Comparison of ENCODE assay signal across 15 cellular contexts in genomic region chr1:25698252-25698651, GRCh38.
DNase-seq lines count a peak whose midpoint lies in the region; ATAC-seq lines count a peak whose summit lies in the region.
"Had no signal": no experiment of that assay in that cellular context is flagged by ENCODE, and none has a peak within 500 bp of the region (broad histone marks: within the 10 kb centered on the region; RNA-seq: fewer than 3 reads in every experiment).

No MANE protein-coding gene starts in this region.

- H3K9ac ChIP-seq in stomach smooth muscle (ENCODE audit: low read length in 2 of 2): no peak overlapping the region

- peaks cover 2% of the 10 kb centered on the region for H3K36me3 Mint-ChIP-seq in activated naive CD4-positive, alpha-beta T cell treated with anti-CD3 and anti-CD28 coated beads, Interleukin-2, amount 50 U/mL, for 24 hours
- no peaks in the 10 kb centered on the region for H3K36me3 Mint-ChIP-seq in activated naive CD8-positive, alpha-beta T cell treated with anti-CD3 and anti-CD28 coated beads, Interleukin-2, amount 50 U/mL, for 24 hours (ENCODE audit: low read depth)
- H3K36me3 Mint-ChIP-seq: naive B cell had no signal

- no peaks in the 10 kb centered on the region for H3K36me3 ChIP-seq in stomach smooth muscle (ENCODE audit: control insufficient read depth in 2 of 2, insufficient read depth in 2 of 2, low read length in 2 of 2)
- H3K36me3 ChIP-seq: right atrium auricular region had no signal

- H3K9me3 ChIP-seq in stomach smooth muscle (ENCODE audit: control insufficient read depth in 2 of 2, low read length in 2 of 2): no peaks in the 10 kb centered on the region
- H3K9me3 ChIP-seq: right atrium auricular region had no signal

- no peak overlapping the region for H3K4me3 ChIP-seq in stomach smooth muscle (ENCODE audit: low read length in 2 of 2)
- H3K4me3 ChIP-seq: right atrium auricular region had no signal

- peaks cover 75% of the 10 kb centered on the region for H3K4me1 ChIP-seq in stomach smooth muscle (ENCODE audit: control insufficient read depth, insufficient read depth, low read length)

- peak overlapping the region; percentile 64 for H3K27ac Mint-ChIP-seq in activated naive CD4-positive, alpha-beta T cell treated with anti-CD3 and anti-CD28 coated beads, Interleukin-2, amount 50 U/mL, for 24 hours
- H3K27ac Mint-ChIP-seq in activated naive CD8-positive, alpha-beta T cell treated with anti-CD3 and anti-CD28 coated beads, Interleukin-2, amount 50 U/mL, for 24 hours: no peak overlapping the region

- ATAC-seq in activated naive CD8-positive, alpha-beta T cell treated with anti-CD3 and anti-CD28 coated beads, Interleukin-2, amount 50 U/mL, for 24 hours: peak; percentile 74
- no peak for ATAC-seq in HG03439 (IDR thresholded peaks at IDR 0.05; ENCODE audit: unreplicated experiment)
- no peak for ATAC-seq in HG03520 (IDR thresholded peaks at IDR 0.05; ENCODE audit: unreplicated experiment)

- peaks cover 72% of the 10 kb centered on the region for H3K4me1 Mint-ChIP-seq in activated naive CD4-positive, alpha-beta T cell treated with anti-CD3 and anti-CD28 coated beads, Interleukin-2, amount 50 U/mL, for 24 hours
- peaks cover 31% of the 10 kb centered on the region for H3K4me1 Mint-ChIP-seq in activated naive CD8-positive, alpha-beta T cell treated with anti-CD3 and anti-CD28 coated beads, Interleukin-2, amount 50 U/mL, for 24 hours
- H3K4me1 Mint-ChIP-seq: naive B cell had no signal

- no peak for DNase-seq in activated naive CD4-positive, alpha-beta T cell treated with Interleukin-2 at 50 U/mL for 16 hours
- DNase-seq in activated naive CD8-positive, alpha-beta T cell treated with anti-CD3 and anti-CD28 coated beads, Interleukin-2, amount 50 U/mL, for 24 hours: no peak
- peak; percentile 75 for DNase-seq in islet precursor cell
- DNase-seq in AG08396 (ENCODE audit: low spot score): no peak
- DNase-seq: activated gamma-delta T cell, GOT3, hypothalamus, naive B cell, NCI-H1436, NCI-H524 had no signal

- H3K27me3 Mint-ChIP-seq in activated naive CD4-positive, alpha-beta T cell treated with anti-CD3 and anti-CD28 coated beads, Interleukin-2, amount 50 U/mL, for 24 hours: no peaks in the 10 kb centered on the region
- H3K27me3 Mint-ChIP-seq in activated naive CD8-positive, alpha-beta T cell treated with anti-CD3 and anti-CD28 coated beads, Interleukin-2, amount 50 U/mL, for 24 hours: peaks cover 3% of the 10 kb centered on the region

- H3K27me3 ChIP-seq in stomach smooth muscle (ENCODE audit: control insufficient read depth in 1 of 2, insufficient read depth in 2 of 2, low read length in 2 of 2): no peaks in the 10 kb centered on the region
- H3K27me3 ChIP-seq: right atrium auricular region had no signal

- no peak overlapping the region for H3K4me3 Mint-ChIP-seq in activated naive CD4-positive, alpha-beta T cell treated with anti-CD3 and anti-CD28 coated beads, Interleukin-2, amount 50 U/mL, for 24 hours
- no peak overlapping the region for H3K4me3 Mint-ChIP-seq in activated naive CD8-positive, alpha-beta T cell treated with anti-CD3 and anti-CD28 coated beads, Interleukin-2, amount 50 U/mL, for 24 hours
- H3K4me3 Mint-ChIP-seq: naive B cell had no signal

- peak overlapping the region; percentile 49 for H3K27ac ChIP-seq in stomach smooth muscle (ENCODE audit: low read length)

- no peaks in the 10 kb centered on the region for H3K9me3 Mint-ChIP-seq in activated naive CD4-positive, alpha-beta T cell treated with anti-CD3 and anti-CD28 coated beads, Interleukin-2, amount 50 U/mL, for 24 hours
- no peaks in the 10 kb centered on the region for H3K9me3 Mint-ChIP-seq in activated naive CD8-positive, alpha-beta T cell treated with anti-CD3 and anti-CD28 coated beads, Interleukin-2, amount 50 U/mL, for 24 hours
- H3K9me3 Mint-ChIP-seq: naive B cell had no signal
